ENCODE assay signal across 8 cellular contexts in genomic region chr1:63367218-63368103, GRCh38. TPM values are rescaled to one million over a fixed set of nuclear protein-coding genes. Genes with fewer than 3 reads are reported as not detected.
DNase-seq lines count a peak whose midpoint lies in the region; ATAC-seq and TF ChIP-seq lines count a peak whose summit lies in the region.

TSS of gene ALG6 (plus strand) at chr1:63367627. CDS start at chr1:63370978, 3,351 bp downstream.

- H3K4me3 Mint-ChIP-seq in T-helper 1 cell treated with Interleukin-12 subunit alpha and Interleukin-12 subunit beta and Interleukin-4 antibody, amounts not matched to agents 30 μg/mL and 1 μg/mL, for 36 hours: peak within 1 kb of the TSS; percentile 94
- peak within 1 kb of the TSS; percentile 87 for H3K4me3 Mint-ChIP-seq in progenitor cell of endocrine pancreas (ENCODE audit: low read depth)

- peak within 1 kb of the TSS; percentile 81 for H3K27ac Mint-ChIP-seq in T-helper 1 cell treated with Interleukin-12 subunit alpha and Interleukin-12 subunit beta and Interleukin-4 antibody, amounts not matched to agents 30 μg/mL and 1 μg/mL, for 36 hours
- peak within 1 kb of the TSS; percentile 78 for H3K27ac Mint-ChIP-seq in progenitor cell of endocrine pancreas

- peaks cover 15% of the 10 kb centered on the region for H3K36me3 Mint-ChIP-seq in T-helper 1 cell treated with Interleukin-12 subunit alpha and Interleukin-12 subunit beta and Interleukin-4 antibody, amounts not matched to agents 30 μg/mL and 1 μg/mL, for 36 hours (ENCODE audit: low read depth)
- H3K36me3 Mint-ChIP-seq in progenitor cell of endocrine pancreas (ENCODE audit: insufficient read depth): peaks cover 3% of the 10 kb centered on the region

- peaks cover 12% of the 10 kb centered on the region for H3K4me1 Mint-ChIP-seq in T-helper 1 cell treated with Interleukin-12 subunit alpha and Interleukin-12 subunit beta and Interleukin-4 antibody, amounts not matched to agents 30 μg/mL and 1 μg/mL, for 36 hours (ENCODE audit: low read depth)
- H3K4me1 Mint-ChIP-seq in progenitor cell of endocrine pancreas (ENCODE audit: low read depth): peaks cover 5% of the 10 kb centered on the region

- peak within 1 kb of the TSS; percentile 85 for H3K4me3 ChIP-seq in left ventricle myocardium inferior

- peaks cover 14% of the 10 kb centered on the region for H3K36me3 ChIP-seq in left ventricle myocardium inferior

- peaks cover 6% of the 10 kb centered on the region for H3K27me3 Mint-ChIP-seq in T-helper 1 cell treated with Interleukin-12 subunit alpha and Interleukin-12 subunit beta and Interleukin-4 antibody, amounts not matched to agents 30 μg/mL and 1 μg/mL, for 36 hours (ENCODE audit: low read depth)
- H3K27me3 Mint-ChIP-seq in progenitor cell of endocrine pancreas: peaks cover 14% of the 10 kb centered on the region

- intact Hi-C loops in left ventricle myocardium inferior (cut with micrococcal nuclease): no loop called here

- ATAC-seq in GM18499 (IDR thresholded peaks at IDR 0.05; ENCODE audit: insufficient read depth, unreplicated experiment): peak; percentile 76
- peak; percentile 94 for ATAC-seq in HG02885 (IDR thresholded peaks at IDR 0.05; ENCODE audit: poor library complexity, unreplicated experiment)

- TF ChIP-seq CTCF in left ventricle myocardium inferior (IDR thresholded peaks at IDR 0.05; ENCODE audit: borderline replicate concordance) (peak; percentile 26), progenitor cell of endocrine pancreas (IDR thresholded peaks at IDR 0.05; ENCODE audit: unreplicated experiment) (peak; percentile 25)

- H3K9me3 ChIP-seq in left ventricle myocardium inferior (replicated peaks): no peaks in the 10 kb centered on the region

- DNase-seq in NCI-H146 treated with DMSO at 0.1 percent for 48 hours (lab: John Stamatoyannopoulos, UW; ENCODE audit: unreplicated experiment) (peak; percentile 83), amygdala (lab: John Stamatoyannopoulos, UW) (peak; percentile 56 to 95 (median 85)), left ventricle myocardium inferior (peak; percentile 95), progenitor cell of endocrine pancreas (ENCODE audit: low spot score, unreplicated experiment) (peak; percentile 98), ureter (ENCODE audit: low spot score) (peak; percentile 93)

- H3K27ac ChIP-seq in left ventricle myocardium inferior (replicated peaks): peak within 1 kb of the TSS; percentile 86

- peaks cover 4% of the 10 kb centered on the region for H3K27me3 ChIP-seq in left ventricle myocardium inferior (ENCODE audit: low read depth)

- peaks cover 17% of the 10 kb centered on the region for H3K4me1 ChIP-seq in left ventricle myocardium inferior

- H3K9me3 Mint-ChIP-seq in T-helper 1 cell treated with Interleukin-12 subunit alpha and Interleukin-12 subunit beta and Interleukin-4 antibody, amounts not matched to agents 30 μg/mL and 1 μg/mL, for 36 hours: no peaks in the 10 kb centered on the region
- H3K9me3 Mint-ChIP-seq in progenitor cell of endocrine pancreas (ENCODE audit: low read depth): no peaks in the 10 kb centered on the region

RNA-seq across cellular contexts. Expression of gene ALG6, which starts in this region (rescaled TPM):
- total RNA-seq in left ventricle myocardium inferior (4.0 TPM), progenitor cell of endocrine pancreas (22.6 and 24.2 TPM in 2 replicates), ureter (14.4 TPM)

Comparison
In these comparisons a context has a peak if more than half of its experiments do, and no peak if none do; other contexts are left out.
1. Peak in every context shown above with its lines: DNase-seq, ATAC-seq, H3K4me3 ChIP-seq and H3K27ac ChIP-seq.